ENCODE assay signal across 21 cellular contexts in the genomic region with DNA sequence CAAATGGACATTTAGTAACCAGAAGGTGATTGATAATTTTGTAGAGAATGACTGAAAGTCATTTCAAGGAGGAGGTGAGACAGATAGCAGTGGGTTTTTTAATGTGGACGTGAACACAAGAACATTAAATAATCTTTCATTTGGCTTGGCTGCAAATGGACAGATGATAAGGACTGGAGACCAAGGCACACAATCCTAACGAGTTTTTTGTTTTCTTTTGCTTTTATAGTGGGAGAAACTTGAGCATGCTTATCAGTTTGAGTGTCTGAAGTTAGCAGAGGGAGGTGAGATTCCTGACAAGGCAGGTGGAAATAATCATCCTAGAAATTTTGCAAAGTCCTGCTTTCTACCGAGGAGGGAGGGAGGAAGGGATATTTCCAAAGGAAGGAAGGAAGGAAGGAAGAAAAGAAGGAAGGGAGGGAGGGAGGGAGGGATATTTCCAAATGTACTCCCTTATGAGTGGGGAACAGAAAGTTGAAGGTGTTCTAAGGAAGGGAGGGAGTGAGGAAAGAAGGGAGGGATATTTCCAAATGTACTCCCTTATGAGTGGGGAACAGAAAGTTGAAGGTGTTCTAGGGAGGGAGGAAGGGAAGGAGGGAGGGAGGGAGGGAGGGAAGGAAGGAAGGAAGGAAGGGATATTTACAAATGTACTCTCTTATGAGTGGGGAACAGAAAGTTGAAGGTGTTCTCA.
DNase-seq lines count a peak whose midpoint lies in the region; ATAC-seq, FAIRE-seq and TF ChIP-seq lines count a peak whose summit lies in the region.
"Had no signal": no experiment of that assay in that cellular context is flagged by ENCODE, and none has a peak within 500 bp of the region (broad histone marks: within the 10 kb centered on the region; RNA-seq: fewer than 3 reads in every experiment).

No MANE protein-coding gene starts in this region.

- H3K79me2 ChIP-seq in K562 (ENCODE audit: control insufficient read depth, insufficient read depth, low read length): peaks cover 52% of the 10 kb centered on the region

- ATAC-seq in K562: peak; percentile 7; the same call in 1 of the 3 replicates
- no peak for ATAC-seq in activated CD4-positive, CD25-positive, alpha-beta regulatory T cell treated with anti-CD3 and anti-CD28 coated beads, Interleukin-2, amount 50 U/mL, for 24 hours
- ATAC-seq: CD8-positive, alpha-beta T cell had no signal

- H4K20me1 ChIP-seq in K562 (replicated peaks; ENCODE audit: control insufficient read depth, insufficient read depth, low read length): no peaks in the 10 kb centered on the region
- H4K20me1 ChIP-seq: BLaER1 had no signal

- peak; percentile 41 for DNase-seq in OCI-M1 (lab: John Stamatoyannopoulos, UW)
- DNase-seq in K562 (ENCODE audit: extremely low read depth in 1 of 4, low spot score in 3 of 4): no peak
- no peak for DNase-seq in HuH-7.5 (ENCODE audit: low spot score)
- DNase-seq in D341Med (ENCODE audit: low spot score): no peak
- DNase-seq: Caco-2; CD4-positive, CD25-positive, alpha-beta regulatory T cell; CD8-positive, alpha-beta T cell; DMS 273 treated with DMSO at 0.1 percent for 48 hours; DMS79 treated with DMSO at 0.1 percent for 48 hours; GF-D8; GOT3 had no signal

- H3K4me1 ChIP-seq in HEK293 (ENCODE audit: control insufficient read depth, insufficient read depth, low read length): peaks cover 23% of the 10 kb centered on the region
- H3K4me1 ChIP-seq in K562 (replicated peaks in 1 of 2; ENCODE audit: control insufficient read depth in 2 of 2, insufficient read depth in 2 of 2, low read length in 2 of 2): peaks cover 13% of the 10 kb centered on the region in 2 experiments; a peak in 3 of 5 replicates
- H3K4me1 ChIP-seq: BLaER1, Caco-2 had no signal

- TF ChIP-seq EP300 in K562 (IDR thresholded peaks at IDR 0.05; ENCODE audit: low read length): no peak

- no peak for TF ChIP-seq RAD21 in K562 (CRISPR knock-in tag; conservative IDR thresholded peaks at IDR 0.05 in 1 of 2, IDR thresholded peaks at IDR 0.05 in 1 of 2)

- no TSS peak for BruUV-seq in K562 (replicated peaks; lab: Mats Ljungman, UMichigan)

- TF ChIP-seq CTCF in HEK293 (tag by site-specific recombination; IDR thresholded peaks at IDR 0.05): no peak
- TF ChIP-seq CTCF in K562 (IDR thresholded peaks at IDR 0.05 in 2 of 3, conservative IDR thresholded peaks at IDR 0.05 in 1 of 3; ENCODE audit: insufficient read depth in 2 of 3, low read depth in 1 of 3, low read length in 3 of 3): no peak

- FAIRE-seq in K562 (lab: Jason Lieb, UNC): no peak
- FAIRE-seq: A204.1, D721Med, GM12892, H54 had no signal

- no peaks in the 10 kb centered on the region for H3K9me1 ChIP-seq in K562 (ENCODE audit: control insufficient read depth, insufficient read depth, low read length)

- in situ Hi-C loops in K562 (cut with MboI): no loop called here

- peak overlapping the region; percentile 34; the same call in 1 of the 2 replicates for H3K4me2 ChIP-seq in K562 (ENCODE audit: insufficient read depth, low read length)
- H3K4me2 ChIP-seq: BLaER1 had no signal

- H3K27me3 ChIP-seq in K562 (ENCODE audit: control insufficient read depth in 2 of 2, insufficient read depth in 2 of 2, low read length in 2 of 2): no peaks in the 10 kb centered on the region
- H3K27me3 ChIP-seq: BLaER1 had no signal

- H3K36me3 ChIP-seq in HEK293 (ENCODE audit: control insufficient read depth in 2 of 2, insufficient read depth in 1 of 2, low read length in 2 of 2) (no peaks in the 10 kb centered on the region), K562 (ENCODE audit: control insufficient read depth, insufficient read depth, low read length) (peaks cover 11% of the 10 kb centered on the region; the same call in 1 of the 3 replicates)
- H3K36me3 ChIP-seq: BLaER1, HAP-1 had no signal

- peak overlapping the region; percentile 31 for H3K27ac ChIP-seq in HEK293 (ENCODE audit: extremely low read depth, low read depth, low read length)
- no peak overlapping the region for H3K27ac ChIP-seq in K562 (ENCODE audit: extremely low read depth, low read depth, low read length)
- H3K27ac ChIP-seq: 22Rv1, BLaER1, C4-2B had no signal

- WGBS in K562 (ENCODE audit: insufficient coverage, low coverage, missing lambda C conversion rate): 6% methylated on average over 3 of the region's 3 CpGs

- H3K4me3 ChIP-seq in HEK293 (ENCODE audit: low read depth, low read length) (no peak overlapping the region), K562 (no peak overlapping the region)
- H3K4me3 ChIP-seq: BLaER1, HAP-1 had no signal

- TF ChIP-seq POLR2A in K562 (conservative IDR thresholded peaks at IDR 0.05): no peak

- CTCF ChIA-PET in HEK293 (lab: Yijun Ruan, JAX) (no interaction called here), K562 (lab: Yijun Ruan, JAX; ENCODE audit: low intra/inter-chr PET ratio) (no interaction called here)

- POLR2A ChIA-PET in HEK293 (lab: Yijun Ruan, JAX) (interaction anchor here (0.7 kb wide), 2 partner anchors 11 to 21 kb away, joined by 4 to 5 read pairs; no protein-coding TSS in a partner anchor), K562 (lab: Yijun Ruan, JAX) (no interaction called here)

- intact Hi-C loops in K562 (cut with micrococcal nuclease): no loop called here

- H3K9ac ChIP-seq in K562 (ENCODE audit: insufficient read depth in 1 of 2, low read depth in 2 of 2, low read length in 2 of 2): no peak overlapping the region
- H3K9ac ChIP-seq: BLaER1 had no signal

- no peak overlapping the region for H2AFZ ChIP-seq in K562 (ENCODE audit: low read depth, low read length)

- H3K9me3 ChIP-seq in HEK293 (ENCODE audit: control insufficient read depth, insufficient read depth, low read depth, low read length) (no peaks in the 10 kb centered on the region), K562 (replicated peaks; ENCODE audit: control insufficient read depth, insufficient read depth, low read depth, low read length) (no peaks in the 10 kb centered on the region)
- H3K9me3 ChIP-seq: BLaER1, Caco-2, HAP-1 had no signal

TF ChIP-seq in HEK293, 187 proteins besides CTCF, POLR2A, EP300 and RAD21 (continues in another document):
- TF ChIP-seq TCF7L2 (IDR thresholded peaks at IDR 0.05; ENCODE audit: borderline replicate concordance, low read depth, low read length) (peak; percentile 67; the same call in 1 of the 2 replicates), PBX3 (CRISPR knock-in tag; IDR thresholded peaks at IDR 0.05) (no peak), SP3 (tag by site-specific recombination; IDR thresholded peaks at IDR 0.05) (no peak), ZNF223 (tag by site-specific recombination; IDR thresholded peaks at IDR 0.05) (no peak), ZNF18 (tag by site-specific recombination; IDR thresholded peaks at IDR 0.05) (peak; percentile 69), WT1 (tag by site-specific recombination; IDR thresholded peaks at IDR 0.05) (peak; percentile 95)

TF ChIP-seq in K562, 482 proteins besides CTCF, POLR2A, EP300 and RAD21:
- TF ChIP-seq NRF1 (conservative IDR thresholded peaks at IDR 0.05 in 1 of 2, IDR thresholded peaks at IDR 0.05 in 1 of 2) (0 out of 4 replicates have a peak, but pooled peaks of 1 of the 2 experiments have one; percentile 18), ZNF282 (CRISPR knock-in tag; IDR thresholded peaks at IDR 0.05) (no peak), ZNF184 (CRISPR knock-in tag; IDR thresholded peaks at IDR 0.05) (no peak)

Comparison
In these comparisons a context has a peak if more than half of its experiments do, and no peak if none do; other contexts are left out.
1. Of the 44 proteins assayed by ChIP-seq in both K562 and HEK293: peak only in K562: none; only in HEK293: PRDM10, TCF7L2 and TRIM28; in both: none; in neither: 41.